16 cellular contexts compared by ENCODE assay signal in genomic region chr7:106128846-106129245, GRCh38. TPM values are rescaled to one million over a fixed set of nuclear protein-coding genes. Genes with fewer than 3 reads are reported as not detected.
A peak's percentile ranks its signal among the peaks of the same experiment; 100 is the strongest.
DNase-seq lines count a peak whose midpoint lies in the region; ATAC-seq and TF ChIP-seq lines count a peak whose summit lies in the region.
"Had no signal": no experiment of that assay in that cellular context is flagged by ENCODE, and none has a peak within 500 bp of the region (broad histone marks: within the 10 kb centered on the region; RNA-seq: fewer than 3 reads in every experiment).

No MANE protein-coding gene starts in this region.

- ATAC-seq in HG03442 (IDR thresholded peaks at IDR 0.05; ENCODE audit: unreplicated experiment): no peak

- intact Hi-C loops in left ventricle myocardium inferior (cut with micrococcal nuclease) (no loop called here), cardiac septum (cut with DNase I) (no loop called here)

- no peaks in the 10 kb centered on the region for H3K36me3 ChIP-seq in left ventricle myocardium inferior
- H3K36me3 ChIP-seq: HAP-1 had no signal

- in situ Hi-C loops in SK-MEL-5 (cut with HindIII; ENCODE audit: low pct_unique_long_range_greater_than_20kb, low sequenced_read_pairs): no loop called here

- DNase-seq in left ventricle myocardium inferior (no peak), cardiac septum (ENCODE audit: low spot score) (no peak), SK-MEL-5 (ENCODE audit: low read depth, low spot score) (peak; percentile 46), myocyte (ENCODE audit: low read depth) (peak; percentile 84), NCI-H446 treated with DMSO at 0.1 percent for 48 hours (lab: John Stamatoyannopoulos, UW) (no peak), inferior parietal cortex (ENCODE audit: extremely low spot score) (no peak)
- DNase-seq: 8988T; ACHN; C1 segment of cervical spinal cord; Calu3; CD4-positive, alpha-beta T cell; DMS79; GDM1; HFFc6 had no signal

- H3K4me3 ChIP-seq in left ventricle myocardium inferior: no peak overlapping the region
- H3K4me3 ChIP-seq: HAP-1 had no signal

- no peaks in the 10 kb centered on the region for H3K27me3 ChIP-seq in left ventricle myocardium inferior (ENCODE audit: low read depth)

- peaks cover 39% of the 10 kb centered on the region for H3K4me1 ChIP-seq in left ventricle myocardium inferior

- no peak for TF ChIP-seq CTCF in left ventricle myocardium inferior (IDR thresholded peaks at IDR 0.05; ENCODE audit: borderline replicate concordance)

- H3K27ac ChIP-seq in left ventricle myocardium inferior (replicated peaks): peak overlapping the region; percentile 72

- no peaks in the 10 kb centered on the region for H3K9me3 ChIP-seq in left ventricle myocardium inferior (replicated peaks)
- H3K9me3 ChIP-seq: HAP-1 had no signal

RNA-seq across cellular contexts. Expression of gene SYPL1, which starts 16.7 kb away (rescaled TPM):
- 83.6 TPM for total RNA-seq in left ventricle myocardium inferior
- 58.3 TPM for total RNA-seq in cardiac septum
- 47.4 and 47.7 TPM in 2 replicates for total RNA-seq in SK-MEL-5 (2014; rRNA removed; shearing (Covaris generic))
- polyA plus RNA-seq in SK-MEL-5 (2015; cell fraction: cytosol; rRNA removed): 113 and 135 TPM in 2 replicates
- polyA plus RNA-seq in SK-MEL-5 (2015; cell fraction: nucleus; rRNA removed): 28.0 and 46.1 TPM in 2 replicates
- total RNA-seq in myocyte: 72.0 and 76.2 TPM in 2 replicates
- polyA plus RNA-seq in myocyte (2012): 72.6 TPM

Comparison
In these comparisons a context has a peak if more than half of its experiments do, and no peak if none do; other contexts are left out.
1. DNase-seq: peak in SK-MEL-5 (single experiment) and myocyte (single experiment); none in left ventricle myocardium inferior (single experiment), cardiac septum (single experiment), NCI-H446 treated with DMSO at 0.1 percent for 48 hours (single experiment) and inferior parietal cortex (single experiment).